Comparison of ENCODE assay signal across 10 cellular contexts in genomic region chr1:41045740-41046139, GRCh38. TPM values are rescaled to one million over a fixed set of nuclear protein-coding genes. Genes with fewer than 3 reads are reported as not detected.
A peak's percentile ranks its signal among the peaks of the same experiment; 100 is the strongest.
DNase-seq lines count a peak whose midpoint lies in the region; ATAC-seq and TF ChIP-seq lines count a peak whose summit lies in the region.
"Had no signal": no experiment of that assay in that cellular context is flagged by ENCODE, and none has a peak within 500 bp of the region (broad histone marks: within the 10 kb centered on the region; RNA-seq: fewer than 3 reads in every experiment).

No MANE protein-coding gene starts in this region.

- peaks cover 0 to 75% (median 16%) of the 10 kb centered on the region in 9 donors for H3K36me3 ChIP-seq in heart right ventricle

- H3K4me1 ChIP-seq in heart right ventricle, result peaks cover 7 to 35% (median 31%) of the 10 kb centered on the region in 9 donors

- intact Hi-C loops in heart right ventricle (cut with DNase I), result loop anchor here in 2 of 10 donors (5.0 to 10.0 kb wide), 3 partner anchors 62 to 189 kb away; no protein-coding TSS in a partner anchor

- H3K27ac ChIP-seq in heart right ventricle, result peak overlapping the region in 9 of 10 donors; percentile 45 to 72 (median 61)
- H3K27ac ChIP-seq: WERI-Rb-1 had no signal

- H3K9me3 ChIP-seq in heart right ventricle, result no peaks in the 10 kb centered on the region

- ATAC-seq in heart right ventricle, result peak; percentile 37 to 90 (median 82)
- no peak for ATAC-seq in HG03565 (IDR thresholded peaks at IDR 0.05; ENCODE audit: unreplicated experiment)

- in situ Hi-C loops in GM13977 (cut with MboI; ENCODE audit: low pct_unique_long_range_greater_than_20kb, low sequenced_read_pairs, unreplicated experiment), result no loop called here

- no peak for TF ChIP-seq CTCF in heart right ventricle (IDR thresholded peaks at IDR 0.05)
- TF ChIP-seq CTCF in GM13977 (IDR thresholded peaks at IDR 0.05; ENCODE audit: extremely low read depth, insufficient read depth, missing control alignments), result no peak

- H3K4me3 ChIP-seq in heart right ventricle, result no peak overlapping the region

- WGBS in heart right ventricle, 2 donors, result 17 to 27% methylated on average over 5 of the region's 5 CpGs

- no peaks in the 10 kb centered on the region for H3K27me3 ChIP-seq in heart right ventricle

- DNase-seq in Ammon's horn (ENCODE audit: low spot score) (peak; percentile 40), brain pericyte (ENCODE audit: low read depth, low spot score) (peak; percentile 16), heart right ventricle (peak in 1 of 2 donors; percentile 51), renal cortical epithelial cell (ENCODE audit: low read depth) (peak; percentile 93), NCI-H1417 treated with DMSO at 0.1 percent for 48 hours (lab: John Stamatoyannopoulos, UW) (no peak), GM13977 (ENCODE audit: low spot score) (no peak)
- DNase-seq in central memory CD4-positive, alpha-beta T cell, result no peak
- DNase-seq: Kasumi-1, WERI-Rb-1 had no signal

RNA-seq across cellular contexts. Expression of gene SLFNL1, which starts 24.2 kb away (rescaled TPM):
- total RNA-seq in heart right ventricle (under 1 TPM in 9 of 10 donors, not detected in 1; 0.13 to 0.45 (median 0.23) TPM), renal cortical epithelial cell (0.65 TPM in 1 of 2 replicates, not detected in the other)
- under 1 TPM; 0.14 to 0.22 TPM for polyA plus RNA-seq in heart right ventricle

Comparison
In these comparisons a context has a peak if more than half of its experiments do, and no peak if none do; other contexts are left out.
1. DNase-seq: peak in Ammon's horn (single experiment), brain pericyte (single experiment) and renal cortical epithelial cell (single experiment); none in NCI-H1417 treated with DMSO at 0.1 percent for 48 hours (single experiment), central memory CD4-positive, alpha-beta T cell (single experiment) and GM13977 (single experiment).